8 cellular contexts compared by ENCODE assay signal in the genomic region with DNA sequence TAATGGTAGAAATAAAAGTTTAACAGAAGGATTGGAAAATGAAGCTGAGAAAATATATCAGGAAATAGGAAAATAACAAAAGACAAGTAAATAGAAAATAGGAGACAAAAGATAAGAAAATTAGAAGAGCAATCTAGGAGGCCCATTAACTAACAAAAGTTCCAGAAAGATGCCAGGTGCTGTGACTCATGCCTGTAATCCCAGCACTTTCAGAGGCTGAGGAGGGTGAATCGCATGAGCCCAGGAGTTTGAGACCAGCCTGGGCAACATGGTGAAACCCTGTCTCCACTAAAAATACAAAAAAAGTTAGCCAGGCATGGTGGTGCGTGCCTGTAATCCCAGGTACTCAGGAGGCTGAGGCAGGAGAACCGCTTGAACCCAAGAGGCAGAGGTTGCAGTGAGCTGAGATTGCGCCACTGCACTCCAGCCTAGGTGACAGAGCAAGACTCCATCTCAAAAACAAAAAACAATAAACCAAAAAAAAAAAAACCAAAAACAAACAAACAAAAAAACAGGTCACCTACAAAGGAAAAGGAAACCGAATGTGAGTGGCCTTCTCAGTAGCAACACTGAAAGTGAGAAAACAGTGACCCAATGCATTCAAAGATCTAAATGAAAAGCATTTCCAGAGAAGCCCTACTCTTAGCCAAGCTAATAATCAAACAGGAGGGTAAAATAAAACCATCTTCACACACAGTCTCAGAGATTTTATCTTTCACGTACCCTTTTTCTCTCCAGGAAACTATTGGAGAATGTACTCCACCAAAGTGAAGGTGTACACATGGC. TPM values are rescaled to one million over a fixed set of nuclear protein-coding genes. Genes with fewer than 3 reads are reported as not detected.
DNase-seq lines count a peak whose midpoint lies in the region; ATAC-seq and TF ChIP-seq lines count a peak whose summit lies in the region.
"Not testable (repeated sequence)": the region's sequence is repeated elsewhere in the genome, so short reads cannot be mapped to it uniquely, and the experiment has no call there.

No MANE protein-coding gene starts in this region.

- CTCF ChIA-PET in activated CD8-positive, alpha-beta memory T cell treated with anti-CD3 and anti-CD28 coated beads, Interleukin-2, amount 10 ng/mL, durations not matched to agents 7 days and 5 days (lab: Charles Lee), result interaction anchor here (0.9 to 1.6 kb wide), 5 partner anchors 11 to 153 kb away, joined by 3 to 5 read pairs (median 3); no protein-coding TSS in a partner anchor

- H3K27me3 ChIP-seq in foreskin keratinocyte, result not testable (repeated sequence)

- H3K27ac ChIP-seq in foreskin keratinocyte, result not testable (repeated sequence)

- DNase-seq in EH (ENCODE audit: low read depth), result peak; percentile 55
- DNase-seq in HFFc6, result peak; percentile 18
- peak; percentile 69 for DNase-seq in LHCN-M2 (ENCODE audit: low read depth)
- DNase-seq in activated CD8-positive, alpha-beta memory T cell treated with anti-CD3 and anti-CD28 coated beads, Interleukin-2, amount 10 ng/mL, durations not matched to agents 7 days and 5 days, result peak; percentile 33
- peak in 1 of 2 donors; percentile 22 for DNase-seq in foreskin keratinocyte

- H3K27me3 Mint-ChIP-seq in HFFc6 (ENCODE audit: insufficient read depth); activated CD8-positive, alpha-beta memory T cell treated with anti-CD3 and anti-CD28 coated beads, Interleukin-2, amount 10 ng/mL, durations not matched to agents 7 days and 5 days: not testable (repeated sequence)

- ATAC-seq in GM18867 (IDR thresholded peaks at IDR 0.05; ENCODE audit: unreplicated experiment) (peak; percentile 72), GM21367 (IDR thresholded peaks at IDR 0.05; ENCODE audit: unreplicated experiment) (peak; percentile 69), HG03097 (IDR thresholded peaks at IDR 0.05; ENCODE audit: low FRiP score, unreplicated experiment) (peak; percentile 61), foreskin keratinocyte (peak; percentile 62)
- ATAC-seq in activated CD8-positive, alpha-beta memory T cell treated with anti-CD3 and anti-CD28 coated beads, Interleukin-2, amount 10 ng/mL, durations not matched to agents 7 days and 5 days, result peak; percentile 37

- peaks cover 30% of the 10 kb centered on the region for H3K4me1 Mint-ChIP-seq in HFFc6 (ENCODE audit: low read depth)
- H3K4me1 Mint-ChIP-seq in activated CD8-positive, alpha-beta memory T cell treated with anti-CD3 and anti-CD28 coated beads, Interleukin-2, amount 10 ng/mL, durations not matched to agents 7 days and 5 days, result peaks cover 29% of the 10 kb centered on the region

- H3K4me1 ChIP-seq in foreskin keratinocyte, result not testable (repeated sequence)

- not testable (repeated sequence) for H3K27ac Mint-ChIP-seq in HFFc6
- H3K27ac Mint-ChIP-seq in activated CD8-positive, alpha-beta memory T cell treated with anti-CD3 and anti-CD28 coated beads, Interleukin-2, amount 10 ng/mL, durations not matched to agents 7 days and 5 days, result peak overlapping the region; percentile 76

- not testable (repeated sequence) for H3K36me3 Mint-ChIP-seq in HFFc6 (ENCODE audit: low read depth); activated CD8-positive, alpha-beta memory T cell treated with anti-CD3 and anti-CD28 coated beads, Interleukin-2, amount 10 ng/mL, durations not matched to agents 7 days and 5 days

- not testable (repeated sequence) for TF ChIP-seq CTCF in HFFc6 (IDR thresholded peaks at IDR 0.05); foreskin keratinocyte (conservative IDR thresholded peaks at IDR 0.05)

- not testable (repeated sequence) for H3K4me3 Mint-ChIP-seq in HFFc6
- peak overlapping the region; percentile 17 for H3K4me3 Mint-ChIP-seq in activated CD8-positive, alpha-beta memory T cell treated with anti-CD3 and anti-CD28 coated beads, Interleukin-2, amount 10 ng/mL, durations not matched to agents 7 days and 5 days

- H3K9me3 Mint-ChIP-seq in HFFc6; activated CD8-positive, alpha-beta memory T cell treated with anti-CD3 and anti-CD28 coated beads, Interleukin-2, amount 10 ng/mL, durations not matched to agents 7 days and 5 days (ENCODE audit: low read depth): not testable (repeated sequence)

RNA-seq across cellular contexts. Expression of a gene that starts 5.5 kb away (rescaled TPM):
- total RNA-seq in HFFc6 (2021; fragmentation: NEBNext Ultra II Directional; extraction: Animal tissue kit (Norgen Biotek cat#: 25700)), result 10 to 100 TPM; 21.5 to 24.3 (median 23.5) TPM
- total RNA-seq in LHCN-M2 (2014; rRNA removed), result 14.8 and 17.0 TPM in 2 replicates
- polyA plus RNA-seq in LHCN-M2 (2012), result 16.4 TPM
- total RNA-seq in activated CD8-positive, alpha-beta memory T cell treated with anti-CD3 and anti-CD28 coated beads, Interleukin-2, amount 10 ng/mL, durations not matched to agents 7 days and 5 days, result 10 to 100 TPM; 62.3 to 79.1 TPM
- total RNA-seq in foreskin keratinocyte, result 12.4 and 12.5 TPM in 2 replicates
- 4.7 and 5.5 TPM in 2 replicates for polyA plus RNA-seq in foreskin keratinocyte
